ENCODE assay signal across 26 cellular contexts in the genomic region with DNA sequence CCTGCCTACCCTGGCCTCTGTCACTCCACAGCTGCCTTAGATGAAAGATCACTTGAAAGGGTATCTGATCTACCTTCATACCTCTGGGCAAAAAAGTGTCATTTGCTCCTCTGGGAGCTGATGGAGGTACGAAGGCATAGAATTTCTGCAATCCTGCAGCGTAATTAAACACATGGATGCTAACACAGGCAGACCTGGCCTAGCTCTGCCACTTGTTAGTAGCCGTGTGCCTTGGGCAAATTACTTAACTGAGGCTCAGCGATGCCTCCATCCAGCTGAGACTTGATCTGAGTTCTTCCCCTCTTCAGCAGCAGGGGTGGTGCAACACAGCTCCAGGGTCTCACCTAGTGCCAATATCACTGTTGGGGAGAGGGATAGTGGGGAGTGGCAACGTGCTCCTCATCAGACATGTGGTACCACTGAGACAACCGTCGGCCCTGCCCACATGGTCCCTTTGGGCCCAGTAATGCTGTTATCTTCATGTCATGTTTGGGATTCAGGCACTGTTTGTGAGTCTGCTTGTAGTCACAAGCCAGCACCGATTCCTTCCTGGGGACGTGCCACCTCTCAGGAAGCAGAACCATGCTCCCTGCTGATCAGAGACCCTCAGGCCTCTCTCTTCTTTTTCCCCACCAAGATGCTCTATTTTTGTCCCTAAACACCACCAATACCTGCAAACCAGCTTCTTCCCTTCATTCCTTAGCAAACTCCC. TPM values are rescaled to one million over a fixed set of nuclear protein-coding genes. Genes with fewer than 3 reads are reported as not detected.
A peak's percentile ranks its signal among the peaks of the same experiment; 100 is the strongest.
DNase-seq lines count a peak whose midpoint lies in the region; FAIRE-seq and TF ChIP-seq lines count a peak whose summit lies in the region.
"Had no signal": no experiment of that assay in that cellular context is flagged by ENCODE, and none has a peak within 500 bp of the region (broad histone marks: within the 10 kb centered on the region; RNA-seq: fewer than 3 reads in every experiment).

No MANE protein-coding gene starts in this region.

- H3K9me3 ChIP-seq in right atrium auricular region (no peaks in the 10 kb centered on the region), H1 (ENCODE audit: insufficient read depth in 2 of 2, low read depth in 1 of 2, low read length in 1 of 2) (no peaks in the 10 kb centered on the region), mucosa of stomach (ENCODE audit: control insufficient read depth, low read length) (no peaks in the 10 kb centered on the region)
- H3K9me3 ChIP-seq: HAP-1, Peyer's patch, SK-N-SH had no signal

- H2BK5ac ChIP-seq in H1 (ENCODE audit: low read depth, low read length), result 0 out of 2 replicates have a peak overlapping the region, but pooled peaks have one; percentile 31

- H4K8ac ChIP-seq in H1 (ENCODE audit: extremely low read depth, insufficient read depth, low read length), result no peak overlapping the region

- no peak overlapping the region for H2BK20ac ChIP-seq in H1 (ENCODE audit: low read length)

- no peak overlapping the region for H2BK12ac ChIP-seq in H1 (ENCODE audit: low read depth, low read length)

- POLR2A ChIA-PET in H1 (lab: Charles Lee; ENCODE audit: partially characterized antibody), result interaction anchor here (0.7 kb wide), 1 partner anchor 103 kb away, joined by 3 read pairs; no protein-coding TSS in a partner anchor

- DNase-seq in right atrium auricular region (ENCODE audit: low spot score), result peak; percentile 51
- no peak for DNase-seq in cardiac septum (ENCODE audit: low spot score)
- no peak for DNase-seq in H1 (ENCODE audit: low read depth in 1 of 2, low spot score in 2 of 2)
- DNase-seq in activated T-cell treated with anti-CD3 and anti-CD28 coated beads, Interleukin-2, amount 50 U/mL, for 24 hours, result no peak
- DNase-seq in activated CD4-positive, alpha-beta T cell treated with anti-CD3 and anti-CD28 coated beads, Interleukin-2, amount 50 U/mL, for 1 hour, result no peak
- no peak for DNase-seq in midbrain (lab: John Stamatoyannopoulos, UW)
- DNase-seq: DMS153, DND-41, GM23248, HFFc6, MM.1S, NCI-H2029, NCI-H446, NCI-H526, NCI-H82, Peyer's patch, SIG-M5, SK-N-SH had no signal

- H4K91ac ChIP-seq in H1 (replicated peaks; ENCODE audit: insufficient read length, low read length), result no peak overlapping the region

- H3K36me3 ChIP-seq in right atrium auricular region, result no peaks in the 10 kb centered on the region
- H3K36me3 ChIP-seq in H1 (ENCODE audit: control insufficient read depth in 2 of 4, insufficient read depth in 4 of 4, low read length in 3 of 4), result no peaks in the 10 kb centered on the region
- no peaks in the 10 kb centered on the region for H3K36me3 ChIP-seq in mucosa of stomach (ENCODE audit: control insufficient read depth, insufficient read depth, low read length)
- H3K36me3 ChIP-seq: HAP-1, Peyer's patch had no signal

- no peak overlapping the region for H3K9ac ChIP-seq in H1 (replicated peaks in 1 of 4; ENCODE audit: extremely low read depth in 1 of 4, low read depth in 3 of 4, low read length in 3 of 4)
- peak overlapping the region; percentile 14 for H3K9ac ChIP-seq in mucosa of stomach (ENCODE audit: low read length)
- H3K9ac ChIP-seq: GM23248, KMS-11, SK-N-SH had no signal

- H3K36me3 Mint-ChIP-seq in activated T-cell treated with anti-CD3 and anti-CD28 coated beads, Interleukin-2, amount 50 U/mL, for 24 hours (ENCODE audit: low read depth), result no peaks in the 10 kb centered on the region
- H3K36me3 Mint-ChIP-seq: CD14-positive monocyte, IgD-negative memory B cell had no signal

- H2AFZ ChIP-seq in H1 (ENCODE audit: low read length), result no peak overlapping the region
- H2AFZ ChIP-seq: GM23248 had no signal

- TF ChIP-seq RAD21 in H1 (IDR thresholded peaks at IDR 0.05 in 1 of 2, conservative IDR thresholded peaks at IDR 0.05 in 1 of 2; ENCODE audit: low read depth in 2 of 2, low read length in 2 of 2), result no peak

- H3K27me3 Mint-ChIP-seq in activated T-cell treated with anti-CD3 and anti-CD28 coated beads, Interleukin-2, amount 50 U/mL, for 24 hours, result no peaks in the 10 kb centered on the region
- H3K27me3 Mint-ChIP-seq: IgD-negative memory B cell had no signal

- CTCF ChIA-PET in H1 (lab: Charles Lee; ENCODE audit: partially characterized antibody), result interaction anchor here (0.7 kb wide), 1 partner anchor 1015 kb away, joined by 3 read pairs; no protein-coding TSS in a partner anchor

- no peak overlapping the region for H3K4me3 Mint-ChIP-seq in activated T-cell treated with anti-CD3 and anti-CD28 coated beads, Interleukin-2, amount 50 U/mL, for 24 hours
- H3K4me3 Mint-ChIP-seq: B cell, CD14-positive monocyte, HFFc6 had no signal

- H3K23ac ChIP-seq in H1 (ENCODE audit: insufficient read length), result no peak overlapping the region

- FAIRE-seq in H1 (lab: Jason Lieb, UNC), result no peak
- FAIRE-seq: GM18507 had no signal

- intact Hi-C loops in cardiac septum (cut with DNase I), result no loop called here

- no peak overlapping the region for H2BK15ac ChIP-seq in H1 (ENCODE audit: low read length)

- H3K18ac ChIP-seq in H1 (ENCODE audit: extremely low read depth, low read length), result no peak overlapping the region

- no peaks in the 10 kb centered on the region for H3K79me2 ChIP-seq in H1 (ENCODE audit: control insufficient read depth in 1 of 2, insufficient read depth in 2 of 2, low read length in 2 of 2)

- no peak overlapping the region for H3K27ac Mint-ChIP-seq in activated T-cell treated with anti-CD3 and anti-CD28 coated beads, Interleukin-2, amount 50 U/mL, for 24 hours
- H3K27ac Mint-ChIP-seq: B cell, HFFc6, IgD-negative memory B cell had no signal

- no peak overlapping the region for H3K27ac ChIP-seq in right atrium auricular region
- no peak overlapping the region for H3K27ac ChIP-seq in H1 (ENCODE audit: low read depth, low read length)
- H3K27ac ChIP-seq: 22Rv1, GM23248, KMS-11 had no signal

- H3K9me3 Mint-ChIP-seq in activated T-cell treated with anti-CD3 and anti-CD28 coated beads, Interleukin-2, amount 50 U/mL, for 24 hours, result no peaks in the 10 kb centered on the region
- H3K9me3 Mint-ChIP-seq: HFFc6 had no signal

- H3K56ac ChIP-seq in H1 (replicated peaks; ENCODE audit: insufficient read length, low read depth, low read length), result no peak overlapping the region

- no peak overlapping the region for H3K14ac ChIP-seq in H1 (ENCODE audit: insufficient read length)

- H3K4me1 ChIP-seq in right atrium auricular region, result peaks cover 0 to 9% of the 10 kb centered on the region in 2 donors
- no peaks in the 10 kb centered on the region for H3K4me1 ChIP-seq in H1 (replicated peaks in 1 of 4; ENCODE audit: control insufficient read depth in 3 of 4, insufficient read depth in 4 of 4, low read length in 3 of 4)
- peaks cover 8% of the 10 kb centered on the region for H3K4me1 ChIP-seq in mucosa of stomach (ENCODE audit: control insufficient read depth, insufficient read depth, low read length)
- H3K4me1 ChIP-seq: HAP-1, Peyer's patch had no signal

- H3K4me3 ChIP-seq in right atrium auricular region (no peak overlapping the region), H1 (ENCODE audit: extremely low read depth in 1 of 4, insufficient read depth in 2 of 4, low read depth in 3 of 4, low read length in 4 of 4) (no peak overlapping the region), mucosa of stomach (ENCODE audit: low read length) (no peak overlapping the region)
- H3K4me3 ChIP-seq: GM23248, HAP-1, Peyer's patch had no signal

- H4K5ac ChIP-seq in H1 (ENCODE audit: insufficient read length, low read depth, low read length), result no peak overlapping the region

- no peak overlapping the region for H2BK120ac ChIP-seq in H1 (replicated peaks; ENCODE audit: low read depth, low read length)

- no peak for TF ChIP-seq CTCF in right atrium auricular region (IDR thresholded peaks at IDR 0.05)
- no peak for TF ChIP-seq CTCF in H1 (IDR thresholded peaks at IDR 0.05; ENCODE audit: control extremely low read depth in 1 of 3, insufficient read depth in 1 of 3, low read depth in 1 of 3, low read length in 3 of 3)

- H2AK5ac ChIP-seq in H1 (ENCODE audit: low read depth, low read length), result no peak overlapping the region

- H3K23me2 ChIP-seq in H1 (ENCODE audit: low read depth, low read length), result no peaks in the 10 kb centered on the region

- H3K4me2 ChIP-seq in H1 (ENCODE audit: insufficient read depth in 1 of 2, low read depth in 2 of 2, low read length in 2 of 2), result no peak overlapping the region
- H3K4me2 ChIP-seq: KMS-11, SK-N-SH had no signal

- H3K4me1 Mint-ChIP-seq in activated T-cell treated with anti-CD3 and anti-CD28 coated beads, Interleukin-2, amount 50 U/mL, for 24 hours (ENCODE audit: low read depth), result no peaks in the 10 kb centered on the region
- H3K4me1 Mint-ChIP-seq: B cell, IgD-negative memory B cell had no signal

- no peaks in the 10 kb centered on the region for H4K20me1 ChIP-seq in H1 (replicated peaks in 1 of 2; ENCODE audit: control insufficient read depth in 1 of 2, insufficient read depth in 2 of 2, low read length in 2 of 2)

- no peak for TF ChIP-seq EP300 in H1 (IDR thresholded peaks at IDR 0.05; ENCODE audit: borderline replicate concordance in 1 of 2, low read depth in 2 of 2, low read length in 2 of 2)

- H3K79me1 ChIP-seq in H1 (ENCODE audit: low read depth, low read length), result no peaks in the 10 kb centered on the region

- H3K4ac ChIP-seq in H1 (replicated peaks; ENCODE audit: insufficient read length, low read depth, low read length), result no peak overlapping the region

- H3K27me3 ChIP-seq in right atrium auricular region, result no peaks in the 10 kb centered on the region
- H3K27me3 ChIP-seq in H1 (replicated peaks in 1 of 4; ENCODE audit: control insufficient read depth in 3 of 4, extremely low read depth in 1 of 4, insufficient read depth in 3 of 4, low read length in 3 of 4), result peaks cover 0 to 2% (median 0%) of the 10 kb centered on the region in 4 experiments; a peak in 1 of 7 replicates
- no peaks in the 10 kb centered on the region for H3K27me3 ChIP-seq in mucosa of stomach (ENCODE audit: control insufficient read depth, insufficient read depth, low read length)
- H3K27me3 ChIP-seq: Peyer's patch had no signal

- no peak for TF ChIP-seq POLR2A in H1 (IDR thresholded peaks at IDR 0.05; ENCODE audit: control extremely low read depth in 1 of 2, low read depth in 2 of 2, low read length in 2 of 2)

- WGBS in H1 (ENCODE audit: extremely low coverage in 1 of 2, insufficient coverage in 1 of 2, insufficient read length in 1 of 2, insufficient replicate concordance in 2 of 2, low coverage in 1 of 2, low lambda C conversion rate in 2 of 2, missing lambda C conversion rate in 1 of 2), 2 experiments, result 88% methylated on average over 9 of the region's 9 CpGs; no CpG with 5 or more reads in 1 of the 2 experiments

RNA-seq across cellular contexts. Expression of a gene that starts 34.1 kb away (rescaled TPM):
- total RNA-seq in right atrium auricular region (10 to 100 TPM; 24.5 to 26.7 TPM), cardiac septum (29.4 TPM)
- 30.8 and 33.5 TPM in 2 replicates for total RNA-seq in H1 (2021; fragmentation: NEBNext Ultra II Directional; extraction: Animal tissue kit (Norgen Biotek cat#: 25700))
- polyA plus RNA-seq in H1 (2011; rRNA removed), result 29.1 and 34.5 TPM in 2 replicates
- polyA plus RNA-seq in H1 (2011; cell fraction: cytosol; rRNA removed), result 22.2 TPM
- polyA plus RNA-seq in H1 (2011; cell fraction: nucleus; rRNA removed), result 35.8 TPM
- 21.1 to 31.2 TPM (median 29.7 TPM) in 4 replicates for polyA plus RNA-seq in H1 (2012, experiment 1 of 2)
- polyA plus RNA-seq in H1 (2012, experiment 2 of 2), result 5.8 TPM
- 36.5 TPM for polyA plus RNA-seq in H1 (2013, experiment 1 of 2)
- 40.3 TPM for polyA plus RNA-seq in H1 (2013, experiment 2 of 2)
- 104 and 146 TPM in 2 replicates for polyA minus RNA-seq in H1 (2011; rRNA and poly(A)+ RNA removed)
- 39.8 TPM for polyA minus RNA-seq in H1 (2011; cell fraction: cytosol; rRNA and poly(A)+ RNA removed)
- 103 TPM for polyA minus RNA-seq in H1 (2011; cell fraction: nucleus; rRNA and poly(A)+ RNA removed)
